ENCODE assay signal across 1 cellular context in the genomic region with DNA sequence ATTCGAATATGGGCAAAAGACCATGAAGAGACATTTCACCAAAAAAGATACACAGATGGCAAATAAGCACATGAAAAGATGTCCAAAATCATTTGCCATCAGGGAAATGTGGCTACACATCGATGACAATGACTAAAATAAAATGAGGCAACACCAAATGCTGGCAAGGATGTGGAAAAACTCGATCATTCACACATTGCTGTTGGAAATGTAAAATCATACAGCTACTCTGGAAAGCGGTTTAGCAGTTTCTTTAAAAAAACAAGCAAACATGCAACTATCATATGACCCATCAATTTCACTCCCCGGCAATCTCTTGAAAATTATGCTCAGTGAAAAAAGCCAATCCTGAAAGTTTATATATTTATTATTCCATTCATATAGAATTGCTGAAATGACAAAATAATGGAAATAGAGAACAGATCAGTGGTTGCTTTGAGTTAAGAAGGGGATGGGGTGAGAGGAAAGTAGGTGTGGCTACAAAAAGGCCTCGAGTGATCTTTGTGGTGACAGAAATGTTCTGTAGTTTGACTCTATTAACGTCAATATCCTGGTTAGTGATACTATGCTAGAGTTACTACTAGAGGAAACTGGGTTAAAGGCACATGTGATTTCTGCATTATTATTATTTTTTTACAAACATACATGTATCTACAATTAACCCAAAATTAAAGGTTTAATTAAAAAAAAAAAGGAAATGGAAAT.
TF ChIP-seq lines count a peak whose summit lies in the region.

No MANE protein-coding gene starts in this region.

TF ChIP-seq in K562, 482 proteins besides CTCF, POLR2A, EP300 and RAD21:
- TF ChIP-seq MAFK (IDR thresholded peaks at IDR 0.05; ENCODE audit: low read length) (peak; percentile 23; the same call in 1 of the 2 replicates), MAFF (IDR thresholded peaks at IDR 0.05; ENCODE audit: low read length) (peak; percentile 59; the same call in 1 of the 2 replicates), C11orf30 (IDR thresholded peaks at IDR 0.05; ENCODE audit: low read depth) (peak; percentile 77), ZNF316 (IDR thresholded peaks at IDR 0.05) (peak; percentile 85), ZNF586 (CRISPR knock-in tag; conservative IDR thresholded peaks at IDR 0.05) (no peak), RBM15 (IDR thresholded peaks at IDR 0.05; ENCODE audit: insufficient read depth, low read length) (no peak), MAFG (tag; conservative IDR thresholded peaks at IDR 0.05) (peak; percentile 52), XRCC5 (IDR thresholded peaks at IDR 0.05; ENCODE audit: low read depth, low read length) (no peak), BDP1 (IDR thresholded peaks at IDR 0.05; ENCODE audit: insufficient read depth, insufficient read length) (no peak)
